ENCODE assay signal across 1 cellular context in the genomic region with DNA sequence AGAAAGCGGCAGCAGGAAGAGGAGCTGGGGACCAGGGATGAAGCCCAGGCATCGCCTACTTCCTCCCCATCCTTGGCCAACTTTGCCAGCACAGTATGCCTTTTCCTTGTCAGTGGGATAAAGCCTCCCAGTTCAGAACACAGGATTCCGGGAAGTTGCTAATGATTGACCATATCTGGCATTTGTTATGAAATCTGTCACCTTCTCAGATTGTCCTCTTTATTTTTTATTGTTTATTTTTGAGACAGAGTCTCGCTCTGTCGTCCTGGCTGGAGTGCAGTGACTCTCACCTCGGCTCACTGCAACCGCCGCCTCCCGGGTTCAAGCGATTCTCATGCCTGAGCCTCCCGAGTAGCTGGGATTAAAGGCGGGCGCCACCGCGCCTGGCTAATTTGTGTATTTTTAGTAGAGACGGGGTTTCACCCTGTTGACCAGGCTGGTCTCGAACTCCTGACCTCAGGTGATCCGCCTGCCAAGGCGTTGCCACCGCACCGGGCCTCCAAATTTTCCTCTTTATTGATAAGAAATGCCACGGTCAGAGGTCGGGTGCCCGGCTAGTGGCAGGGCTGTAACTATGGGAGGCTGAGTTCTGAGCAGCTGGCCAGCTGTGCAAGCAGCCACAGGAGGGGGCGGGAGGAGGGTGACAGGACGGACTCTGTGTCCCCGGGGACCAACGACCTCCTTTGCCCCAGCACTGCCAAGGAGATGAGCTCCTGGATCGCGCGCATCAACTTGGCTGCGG.
TF ChIP-seq lines count a peak whose summit lies in the region.

No MANE protein-coding gene starts in this region.

TF ChIP-seq in IMR-90, 13 proteins besides CTCF, POLR2A, EP300 and RAD21 (continued from another document):
- TF ChIP-seq ELK1 (IDR thresholded peaks at IDR 0.05; ENCODE audit: borderline replicate concordance, low read depth, low read length) (no peak), MAFK (IDR thresholded peaks at IDR 0.05; ENCODE audit: low read depth, low read length) (no peak), NFE2L2 (IDR thresholded peaks at IDR 0.05; ENCODE audit: low read depth, low read length) (no peak), CHD1 (IDR thresholded peaks at IDR 0.05; ENCODE audit: low read depth, low read length) (no peak), CEBPB (IDR thresholded peaks at IDR 0.05; ENCODE audit: low read depth, low read length) (no peak), BHLHE40 (IDR thresholded peaks at IDR 0.05; ENCODE audit: low read depth, low read length) (no peak), FOS (IDR thresholded peaks at IDR 0.05; ENCODE audit: low read depth, low read length) (no peak), RFX5 (IDR thresholded peaks at IDR 0.05; ENCODE audit: low read depth, low read length) (no peak), RCOR1 (IDR thresholded peaks at IDR 0.05; ENCODE audit: insufficient replicate concordance, low read length) (no peak)
- TF ChIP-seq, protein P1, sequence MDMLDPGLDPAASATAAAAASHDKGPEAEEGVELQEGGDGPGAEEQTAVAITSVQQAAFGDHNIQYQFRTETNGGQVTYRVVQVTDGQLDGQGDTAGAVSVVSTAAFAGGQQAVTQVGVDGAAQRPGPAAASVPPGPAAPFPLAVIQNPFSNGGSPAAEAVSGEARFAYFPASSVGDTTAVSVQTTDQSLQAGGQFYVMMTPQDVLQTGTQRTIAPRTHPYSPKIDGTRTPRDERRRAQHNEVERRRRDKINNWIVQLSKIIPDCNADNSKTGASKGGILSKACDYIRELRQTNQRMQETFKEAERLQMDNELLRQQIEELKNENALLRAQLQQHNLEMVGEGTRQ (IDR thresholded peaks at IDR 0.05; ENCODE audit: low read depth, low read length) = no peak
